ENCODE assay signal across 8 cellular contexts in genomic region chr4:88285235-88285505, GRCh38. TPM values are rescaled to one million over a fixed set of nuclear protein-coding genes. Genes with fewer than 3 reads are reported as not detected.
DNase-seq lines count a peak whose midpoint lies in the region; ATAC-seq and TF ChIP-seq lines count a peak whose summit lies in the region.

No MANE protein-coding gene starts in this region.

- H3K4me1 Mint-ChIP-seq in neural crest cell: peaks cover 33% of the 10 kb centered on the region

- no peaks in the 10 kb centered on the region for H3K36me3 Mint-ChIP-seq in neural crest cell (ENCODE audit: low read depth)

- H3K36me3 ChIP-seq in BJ (ENCODE audit: control insufficient read depth, insufficient read depth, low read length) (no peaks in the 10 kb centered on the region), MG63 (no peaks in the 10 kb centered on the region), duodenal mucosa (ENCODE audit: control insufficient read depth in 1 of 2, insufficient read depth in 2 of 2, low read length in 2 of 2) (no peaks in the 10 kb centered on the region)

- POLR2A ChIA-PET in BJ (lab: Charles Lee): no interaction called here

- no peak for DNase-seq in BJ (ENCODE audit: low read depth)
- no peak for DNase-seq in MG63
- no peak for DNase-seq in neural crest cell (ENCODE audit: low read depth, low spot score)
- DNase-seq in COLO668 (lab: John Stamatoyannopoulos, UW; ENCODE audit: unreplicated experiment): no peak
- no peak for DNase-seq in left lobe of liver (ENCODE audit: low spot score)
- DNase-seq in KBM-7: no peak
- DNase-seq in SKM-1 (lab: John Stamatoyannopoulos, UW; ENCODE audit: unreplicated experiment): no peak

- H3K27me3 Mint-ChIP-seq in neural crest cell (ENCODE audit: low read depth): no peaks in the 10 kb centered on the region

- peak overlapping the region; percentile 96 for H3K27ac ChIP-seq in duodenal mucosa (ENCODE audit: low read depth, low read length)

- no peaks in the 10 kb centered on the region for H3K9me3 Mint-ChIP-seq in neural crest cell

- H3K4me3 ChIP-seq in BJ (ENCODE audit: low read depth, low read length) (peak overlapping the region; percentile 44), MG63 (peak overlapping the region; percentile 56), duodenal mucosa (ENCODE audit: low read depth in 1 of 2, low read length in 2 of 2) (peak overlapping the region; percentile 81 to 93)

- ATAC-seq in left lobe of liver: no peak

- peaks cover 19 to 24% of the 10 kb centered on the region in 2 donors for H3K4me1 ChIP-seq in duodenal mucosa (ENCODE audit: control insufficient read depth in 1 of 2, insufficient read depth in 2 of 2, low read length in 2 of 2)

- CTCF ChIA-PET in BJ (lab: Yijun Ruan, JAX): interaction anchor here (1.1 to 1.5 kb wide), 2 partner anchors 10 to 13 kb away, joined by 3 read pairs; no protein-coding TSS in a partner anchor

- H3K27ac Mint-ChIP-seq in neural crest cell (ENCODE audit: unreplicated experiment): peak overlapping the region; percentile 1

- peak overlapping the region; percentile 68 to 96 for H3K9ac ChIP-seq in duodenal mucosa (ENCODE audit: low read depth in 1 of 2, low read length in 2 of 2)

- in situ Hi-C loops in KBM-7 (cut with MboI; ENCODE audit: low pct_unique_long_range_greater_than_20kb, low sequenced_read_pairs): no loop called here

- peak overlapping the region; percentile 99 for H3K4me3 Mint-ChIP-seq in neural crest cell

- TF ChIP-seq CTCF in BJ (IDR thresholded peaks at IDR 0.05; ENCODE audit: insufficient read depth, low read depth, low read length) (no peak), neural crest cell (conservative IDR thresholded peaks at IDR 0.05) (no peak)

- H3K9me3 ChIP-seq in MG63 (no peaks in the 10 kb centered on the region), duodenal mucosa (ENCODE audit: control insufficient read depth in 1 of 2, low read length in 2 of 2) (no peaks in the 10 kb centered on the region)

- H3K27me3 ChIP-seq in BJ (ENCODE audit: control insufficient read depth, insufficient read depth, low read length) (0 out of 2 replicates have a peak, but pooled peaks cover 2% of the 10 kb centered on the region), MG63 (no peaks in the 10 kb centered on the region), duodenal mucosa (ENCODE audit: control insufficient read depth in 1 of 2, insufficient read depth in 2 of 2, low read length in 2 of 2) (no peaks in the 10 kb centered on the region)

RNA-seq across cellular contexts. Expression of gene PPM1K, which starts 0.8 kb away (rescaled TPM):
- polyA plus RNA-seq in BJ (2011; rRNA removed): 9.0 and 9.7 TPM in 2 replicates
- 11.8 and 21.3 TPM in 2 replicates for polyA minus RNA-seq in BJ (2011; rRNA and poly(A)+ RNA removed)
- total RNA-seq in MG63 (2014; rRNA removed; shearing (Covaris generic); ENCODE audit: low replicate concordance): 1.3 and 2.5 TPM in 2 replicates
- 17.6 TPM in 2 replicates for total RNA-seq in neural crest cell
- 14.2 TPM for total RNA-seq in left lobe of liver
